Comparison of ENCODE assay signal across 8 cellular contexts in genomic region chr2:94874277-94874997, GRCh38. TPM values are rescaled to one million over a fixed set of nuclear protein-coding genes. Genes with fewer than 3 reads are reported as not detected.
DNase-seq lines count a peak whose midpoint lies in the region; ATAC-seq and TF ChIP-seq lines count a peak whose summit lies in the region.

No MANE protein-coding gene starts in this region.

- H3K9ac ChIP-seq in HUES6 (ENCODE audit: low read length), result no peak overlapping the region

- peaks cover 8% of the 10 kb centered on the region; the same call in 1 of the 2 replicates for H3K4me1 ChIP-seq in HUES6 (ENCODE audit: control insufficient read depth, insufficient read depth, low read length)
- no peaks in the 10 kb centered on the region for H3K4me1 ChIP-seq in adrenal gland (replicated peaks in 1 of 2)

- intact Hi-C loops in adrenal gland (cut with DNase I), result no loop called here

- peak; percentile 88 for DNase-seq in GM03348 (ENCODE audit: low spot score)
- DNase-seq in T follicular helper cell (ENCODE audit: low read depth), result peak; percentile 37
- peak in 3 of 7 donors; percentile 34 to 41 (median 41) for DNase-seq in adrenal gland
- DNase-seq in islet precursor cell, result peak; percentile 56
- peak; percentile 34 for DNase-seq in stimulated activated CD8-positive, alpha-beta memory T cell treated with anti-CD3 and anti-CD28 coated beads, Interleukin-15, amount 100 ng/mL, for 1 hour (ENCODE audit: low read depth)
- DNase-seq in NCI-H1092 (lab: John Stamatoyannopoulos, UW), result no peak

- H3K4me3 ChIP-seq in HUES6 (ENCODE audit: low read depth, low read length) (peak overlapping the region; percentile 38), adrenal gland (no peak overlapping the region)

- H3K27me3 ChIP-seq in HUES6 (ENCODE audit: control insufficient read depth, insufficient read depth, low read length), result peaks cover 52% of the 10 kb centered on the region
- H3K27me3 ChIP-seq in adrenal gland, result peaks cover 14% of the 10 kb centered on the region

- TF ChIP-seq CTCF in adrenal gland (IDR thresholded peaks at IDR 0.05), result peak; percentile 44 to 65 (median 49)

- ATAC-seq in GM21528 (IDR thresholded peaks at IDR 0.05; ENCODE audit: low FRiP score, unreplicated experiment), result peak; percentile 91

- WGBS in adrenal gland, 4 donors, result 31 to 100% (median 34%) methylated on average over 6 to 53 of the region's 53 CpGs

- no peak for TF ChIP-seq POLR2A in adrenal gland (IDR thresholded peaks at IDR 0.05)

- H3K9me3 ChIP-seq in HUES6 (ENCODE audit: control insufficient read depth, insufficient read depth, low read depth, low read length) (no peaks in the 10 kb centered on the region), adrenal gland (replicated peaks in 1 of 3) (no peaks in the 10 kb centered on the region)

- H3K36me3 ChIP-seq in HUES6 (ENCODE audit: control insufficient read depth, insufficient read depth, low read length) (no peaks in the 10 kb centered on the region), adrenal gland (replicated peaks in 1 of 2) (no peaks in the 10 kb centered on the region)

- H3K27ac ChIP-seq in HUES6 (ENCODE audit: low read depth, low read length) (no peak overlapping the region), adrenal gland (no peak overlapping the region)

RNA-seq across cellular contexts. Expression of gene TEKT4, which starts 3.2 kb away (rescaled TPM):
- total RNA-seq in adrenal gland, result under 1 TPM in 2 of 8 donors, not detected in 6; 0.21 to 0.31 TPM
- not detected for polyA plus RNA-seq in adrenal gland
